15 cellular contexts compared by ENCODE assay signal in the genomic region with DNA sequence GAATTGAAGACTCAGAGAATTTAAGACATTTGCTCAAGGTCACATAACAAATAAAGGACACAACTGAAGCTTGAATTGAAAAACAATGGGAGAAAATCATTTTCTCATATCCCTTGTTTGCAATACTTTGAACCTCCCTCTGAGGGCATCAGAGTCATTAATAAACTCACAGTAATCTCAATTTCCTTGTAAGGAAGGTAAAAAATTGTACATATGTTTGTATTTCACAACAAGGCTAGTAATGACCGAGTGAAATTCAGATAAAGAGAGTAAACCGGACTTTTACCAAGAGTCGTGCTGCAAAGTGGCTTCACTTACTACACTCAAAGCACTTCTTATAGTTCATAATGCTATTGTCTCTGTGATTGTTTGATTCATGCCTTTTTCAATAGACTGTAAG.
A peak's percentile ranks its signal among the peaks of the same experiment; 100 is the strongest.
DNase-seq lines count a peak whose midpoint lies in the region; ATAC-seq, FAIRE-seq and TF ChIP-seq lines count a peak whose summit lies in the region.
"Had no signal": no experiment of that assay in that cellular context is flagged by ENCODE, and none has a peak within 500 bp of the region (broad histone marks: within the 10 kb centered on the region; RNA-seq: fewer than 3 reads in every experiment).

No MANE protein-coding gene starts in this region.

- TF ChIP-seq CTCF in AG10803 (conservative IDR thresholded peaks at IDR 0.05; ENCODE audit: low read length) (peak; percentile 56), mesothelial cell of epicardium (IDR thresholded peaks at IDR 0.05; ENCODE audit: unreplicated experiment) (no peak)
- no peak for TF ChIP-seq CTCF in CD8-positive, alpha-beta T cell (IDR thresholded peaks at IDR 0.05)

- H3K36me3 Mint-ChIP-seq in mesothelial cell of epicardium, result no peaks in the 10 kb centered on the region
- no peaks in the 10 kb centered on the region for H3K36me3 Mint-ChIP-seq in CD8-positive, alpha-beta T cell
- H3K36me3 Mint-ChIP-seq: type B pancreatic cell had no signal

- peaks cover 42% of the 10 kb centered on the region for H3K4me1 Mint-ChIP-seq in mesothelial cell of epicardium
- no peaks in the 10 kb centered on the region for H3K4me1 Mint-ChIP-seq in CD8-positive, alpha-beta T cell (ENCODE audit: low read depth)
- H3K4me1 Mint-ChIP-seq: central memory CD8-positive, alpha-beta T cell had no signal

- H3K27ac Mint-ChIP-seq in mesothelial cell of epicardium, result peak overlapping the region; percentile 71
- H3K27ac Mint-ChIP-seq in CD8-positive, alpha-beta T cell, result no peak overlapping the region
- H3K27ac Mint-ChIP-seq: type B pancreatic cell had no signal

- H3K27me3 ChIP-seq in CD8-positive, alpha-beta T cell (ENCODE audit: insufficient read depth, low read length), result no peaks in the 10 kb centered on the region
- H3K27me3 ChIP-seq in SJCRH30, result no peaks in the 10 kb centered on the region
- H3K27me3 ChIP-seq: heart right ventricle, sigmoid colon had no signal

- intact Hi-C loops in CD8-positive, alpha-beta T cell (cut with DNase I, micrococcal nuclease), result no loop called here

- no peaks in the 10 kb centered on the region for H3K9me3 ChIP-seq in CD8-positive, alpha-beta T cell (ENCODE audit: low read length)
- H3K9me3 ChIP-seq in SJCRH30 (replicated peaks), result no peaks in the 10 kb centered on the region
- H3K9me3 ChIP-seq: heart right ventricle, sigmoid colon had no signal

- peak; percentile 39 for DNase-seq in AG10803 (ENCODE audit: low read depth)
- peak; percentile 11 for DNase-seq in M059J (ENCODE audit: low read depth)
- no peak for DNase-seq in mesothelial cell of epicardium (ENCODE audit: low spot score in 2 of 2, unreplicated experiment in 2 of 2)
- no peak for DNase-seq in CD8-positive, alpha-beta T cell
- DNase-seq in HEK293T (ENCODE audit: extremely low spot score), result no peak
- no peak for DNase-seq in SJCRH30
- DNase-seq: activated T-cell treated with anti-CD3 and anti-CD28 coated beads for 4 hours, heart right ventricle, NCI-H187 treated with DMSO at 0.1 percent for 48 hours, sigmoid colon had no signal

- H3K4me3 Mint-ChIP-seq in mesothelial cell of epicardium, result no peak overlapping the region
- H3K4me3 Mint-ChIP-seq in CD8-positive, alpha-beta T cell, result no peak overlapping the region
- H3K4me3 Mint-ChIP-seq: central memory CD8-positive, alpha-beta T cell; type B pancreatic cell had no signal

- POLR2A ChIA-PET in CD8-positive, alpha-beta T cell (lab: Charles Lee), result no interaction called here
- POLR2A ChIA-PET in HEK293T (lab: Yijun Ruan, JAX), result no interaction called here

- no peaks in the 10 kb centered on the region for H3K4me1 ChIP-seq in CD8-positive, alpha-beta T cell (ENCODE audit: insufficient read depth, low read length)
- peaks cover 6% of the 10 kb centered on the region for H3K4me1 ChIP-seq in SJCRH30
- H3K4me1 ChIP-seq: heart right ventricle, sigmoid colon had no signal

- CTCF ChIA-PET in CD8-positive, alpha-beta T cell (lab: Charles Lee), result no interaction called here
- CTCF ChIA-PET in HEK293T (lab: Yijun Ruan, JAX), result no interaction called here

- H3K27ac ChIP-seq in CD8-positive, alpha-beta T cell (ENCODE audit: low read depth, low read length), result no peak overlapping the region
- no peak overlapping the region for H3K27ac ChIP-seq in SJCRH30
- H3K27ac ChIP-seq: heart right ventricle, sigmoid colon had no signal

- ATAC-seq in CD8-positive, alpha-beta T cell, result no peak
- no peak for ATAC-seq in GM18519 (IDR thresholded peaks at IDR 0.05; ENCODE audit: low FRiP score, unreplicated experiment)
- ATAC-seq: heart right ventricle had no signal

- H3K27me3 Mint-ChIP-seq in mesothelial cell of epicardium (ENCODE audit: low read depth), result no peaks in the 10 kb centered on the region
- no peaks in the 10 kb centered on the region for H3K27me3 Mint-ChIP-seq in CD8-positive, alpha-beta T cell (ENCODE audit: low read depth)
- H3K27me3 Mint-ChIP-seq: central memory CD8-positive, alpha-beta T cell; type B pancreatic cell had no signal

- no peaks in the 10 kb centered on the region for H3K36me3 ChIP-seq in CD8-positive, alpha-beta T cell (ENCODE audit: insufficient read depth, low read length)
- H3K36me3 ChIP-seq in SJCRH30, result no peaks in the 10 kb centered on the region
- H3K36me3 ChIP-seq: heart right ventricle, sigmoid colon had no signal

- H3K9me3 Mint-ChIP-seq in mesothelial cell of epicardium, result peaks cover 6% of the 10 kb centered on the region
- no peaks in the 10 kb centered on the region for H3K9me3 Mint-ChIP-seq in CD8-positive, alpha-beta T cell
- H3K9me3 Mint-ChIP-seq: type B pancreatic cell had no signal

- peak; percentile 54 for FAIRE-seq in endometrium (lab: Jason Lieb, UNC)
- FAIRE-seq: TTC549 had no signal

- no peak overlapping the region for H3K4me3 ChIP-seq in AG10803 (ENCODE audit: low read length)
- H3K4me3 ChIP-seq in CD8-positive, alpha-beta T cell (ENCODE audit: low read depth, low read length), result no peak overlapping the region
- no peak overlapping the region for H3K4me3 ChIP-seq in SJCRH30
- H3K4me3 ChIP-seq: heart right ventricle, sigmoid colon had no signal

TF ChIP-seq in HEK293T, 16 proteins besides CTCF, POLR2A, EP300 and RAD21:
- TF ChIP-seq SP1 (IDR thresholded peaks at IDR 0.05), result no peak
- TF ChIP-seq FOXM1 (IDR thresholded peaks at IDR 0.05; ENCODE audit: borderline replicate concordance), result no peak
- no peak for TF ChIP-seq HDGF (IDR thresholded peaks at IDR 0.05; ENCODE audit: borderline replicate concordance)
- TF ChIP-seq L3MBTL2 (conservative IDR thresholded peaks at IDR 0.05), result no peak
- TF ChIP-seq ZNF384 (IDR thresholded peaks at IDR 0.05), result no peak
- TF ChIP-seq ELF4 (IDR thresholded peaks at IDR 0.05), result no peak
- no peak for TF ChIP-seq NFRKB (IDR thresholded peaks at IDR 0.05)
- TF ChIP-seq FOXK2 (IDR thresholded peaks at IDR 0.05), result no peak
- TF ChIP-seq, protein P1, sequence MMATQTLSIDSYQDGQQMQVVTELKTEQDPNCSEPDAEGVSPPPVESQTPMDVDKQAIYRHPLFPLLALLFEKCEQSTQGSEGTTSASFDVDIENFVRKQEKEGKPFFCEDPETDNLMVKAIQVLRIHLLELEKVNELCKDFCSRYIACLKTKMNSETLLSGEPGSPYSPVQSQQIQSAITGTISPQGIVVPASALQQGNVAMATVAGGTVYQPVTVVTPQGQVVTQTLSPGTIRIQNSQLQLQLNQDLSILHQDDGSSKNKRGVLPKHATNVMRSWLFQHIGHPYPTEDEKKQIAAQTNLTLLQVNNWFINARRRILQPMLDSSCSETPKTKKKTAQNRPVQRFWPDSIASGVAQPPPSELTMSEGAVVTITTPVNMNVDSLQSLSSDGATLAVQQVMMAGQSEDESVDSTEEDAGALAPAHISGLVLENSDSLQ (IDR thresholded peaks at IDR 0.05), result no peak
- TF ChIP-seq TARDBP (IDR thresholded peaks at IDR 0.05), result no peak
- no peak for TF ChIP-seq BHLHE40 (IDR thresholded peaks at IDR 0.05; ENCODE audit: borderline replicate concordance)
- TF ChIP-seq CTBP1 (IDR thresholded peaks at IDR 0.05; ENCODE audit: borderline replicate concordance), result no peak
- no peak for TF ChIP-seq FOXA1 (IDR thresholded peaks at IDR 0.05)
- TF ChIP-seq LEF1 (IDR thresholded peaks at IDR 0.05; ENCODE audit: borderline replicate concordance), result no peak
- no peak for TF ChIP-seq ARNT (IDR thresholded peaks at IDR 0.05)

Comparison
In these comparisons a context has a peak if more than half of its experiments do, and no peak if none do; other contexts are left out.
1. DNase-seq: peak in AG10803 (single experiment) and M059J (single experiment); none in mesothelial cell of epicardium (0 of 2), CD8-positive, alpha-beta T cell (0 of 7), HEK293T (single experiment) and SJCRH30 (0 of 2).